ENCODE assay signal across 20 cellular contexts in genomic region chr1:35345439-35345981, GRCh38.
DNase-seq lines count a peak whose midpoint lies in the region; ATAC-seq, FAIRE-seq and TF ChIP-seq lines count a peak whose summit lies in the region.
"Had no signal": no experiment of that assay in that cellular context is flagged by ENCODE, and none has a peak within 500 bp of the region (broad histone marks: within the 10 kb centered on the region; RNA-seq: fewer than 3 reads in every experiment).

No MANE protein-coding gene starts in this region.

- DNase-seq in A549 (ENCODE audit: low read depth in 1 of 2, low spot score in 1 of 2) (peak in 1 of 2 experiments; percentile 2), MM.1S (peak; percentile 7), SKM-1 treated with dmso at 0.1 percent for 144 hours (lab: John Stamatoyannopoulos, UW; ENCODE audit: unreplicated experiment) (peak; percentile 76), left lung (peak in 1 of 2 donors; percentile 58), esophagus muscularis mucosa (ENCODE audit: extremely low spot score) (no peak), NCI-H2171 (lab: John Stamatoyannopoulos, UW) (no peak)
- no peak for DNase-seq in stimulated activated naive CD4-positive, alpha-beta T cell treated with Interleukin-2 at 50 U/mL for 16 hours (lab: John Stamatoyannopoulos, UW)
- DNase-seq: ACHN; activated CD8-positive, alpha-beta memory T cell treated with anti-CD3 and anti-CD28 coated beads for 24 hours; activated naive CD4-positive, alpha-beta T cell; central memory CD4-positive, alpha-beta T cell; erythroblast; hypothalamus; NCI-H1092; NCI-H345; ovary; tibial artery had no signal

- H3K27ac ChIP-seq in A549 (no peak overlapping the region), MM.1S (ENCODE audit: low read length) (no peak overlapping the region), left lung (peak overlapping the region; percentile 71 to 96), esophagus muscularis mucosa (replicated peaks in 1 of 4) (no peak overlapping the region)
- H3K27ac ChIP-seq: ovary, RWPE1, tibial artery had no signal

- H2AFZ ChIP-seq in MM.1S (ENCODE audit: low read length): no peak overlapping the region

- WGBS in A549 (ENCODE audit: missing lambda C conversion rate): 80% methylated on average over 13 of the region's 13 CpGs
- WGBS in esophagus muscularis mucosa: 88% methylated on average over 13 of the region's 13 CpGs

- no peaks in the 10 kb centered on the region for H3K9me2 ChIP-seq in MM.1S (replicated peaks; ENCODE audit: insufficient read depth, low read length)

- intact Hi-C loops in left lung (cut with DNase I) (no loop called here), esophagus muscularis mucosa (cut with DNase I) (no loop called here)

- POLR2A ChIA-PET in A549 (lab: Yijun Ruan, JAX): no interaction called here

- H3K4me3 ChIP-seq in A549: no peak overlapping the region
- no peak overlapping the region for H3K4me3 ChIP-seq in MM.1S (ENCODE audit: low read length)
- peak overlapping the region; percentile 8 to 43 for H3K4me3 ChIP-seq in left lung
- peak overlapping the region in 1 of 4 donors; percentile 9 for H3K4me3 ChIP-seq in esophagus muscularis mucosa
- H3K4me3 ChIP-seq: ovary, tibial artery had no signal

- ATAC-seq in A549 (peak in 1 of 2 experiments; percentile 43; a peak in 2 of 6 replicates), left lung (peak; percentile 93), GM21367 (IDR thresholded peaks at IDR 0.05; ENCODE audit: unreplicated experiment) (no peak)

- CTCF ChIA-PET in A549 (lab: Yijun Ruan, JAX): interaction anchor here (0.6 kb wide), 1 partner anchor 319 kb away, joined by 3 read pairs; no protein-coding TSS in a partner anchor

- H3F3A ChIP-seq in MM.1S (ENCODE audit: insufficient read depth, low read length): no peaks in the 10 kb centered on the region

- H3K36me3 ChIP-seq in MM.1S (replicated peaks; ENCODE audit: insufficient read depth, low read length) (no peaks in the 10 kb centered on the region), left lung (no peaks in the 10 kb centered on the region), esophagus muscularis mucosa (no peaks in the 10 kb centered on the region)
- H3K36me3 ChIP-seq: ovary, tibial artery had no signal

- no peak for FAIRE-seq in A549 (lab: Jason Lieb, UNC)
- FAIRE-seq: TTC549 had no signal

- 0 out of 3 replicates have a peak, but pooled peaks cover 6% of the 10 kb centered on the region for H3K4me1 ChIP-seq in A549
- peaks cover 9% of the 10 kb centered on the region; the same call in 1 of the 2 replicates for H3K4me1 ChIP-seq in MM.1S (ENCODE audit: low read length)
- peaks cover 0 to 19% of the 10 kb centered on the region in 2 donors for H3K4me1 ChIP-seq in left lung
- H3K4me1 ChIP-seq in esophagus muscularis mucosa: peaks cover 0 to 4% (median 0%) of the 10 kb centered on the region in 4 donors

- peaks cover 9% of the 10 kb centered on the region; the same call in 1 of the 2 replicates for H3K79me2 ChIP-seq in MM.1S (ENCODE audit: low read length)

- H4K20me1 ChIP-seq in MM.1S (ENCODE audit: insufficient read depth, low read length): no peaks in the 10 kb centered on the region; the same call in 1 of the 2 replicates

- no peaks in the 10 kb centered on the region for H3K27me3 ChIP-seq in MM.1S (replicated peaks; ENCODE audit: insufficient read depth, low read length)
- no peaks in the 10 kb centered on the region for H3K27me3 ChIP-seq in left lung
- H3K27me3 ChIP-seq in esophagus muscularis mucosa: no peaks in the 10 kb centered on the region
- H3K27me3 ChIP-seq: ovary, tibial artery had no signal

- TF ChIP-seq EP300 in A549 (IDR thresholded peaks at IDR 0.05) (no peak), esophagus muscularis mucosa (IDR thresholded peaks at IDR 0.05) (no peak)

- no peak for TF ChIP-seq RAD21 in A549 (conservative IDR thresholded peaks at IDR 0.05 in 1 of 2, IDR thresholded peaks at IDR 0.05 in 1 of 2)

- TF ChIP-seq POLR2A in A549 (IDR thresholded peaks at IDR 0.05; ENCODE audit: low read length) (no peak), esophagus muscularis mucosa (IDR thresholded peaks at IDR 0.05; ENCODE audit: low read depth) (no peak)

- TF ChIP-seq CTCF in A549 (IDR thresholded peaks at IDR 0.05): no peak
- no peak for TF ChIP-seq CTCF in MM.1S (IDR thresholded peaks at IDR 0.05; ENCODE audit: low read length)
- no peak for TF ChIP-seq CTCF in left lung (IDR thresholded peaks at IDR 0.05)
- no peak for TF ChIP-seq CTCF in esophagus muscularis mucosa (IDR thresholded peaks at IDR 0.05)

- no peaks in the 10 kb centered on the region for H3K9me3 ChIP-seq in A549
- no peaks in the 10 kb centered on the region for H3K9me3 ChIP-seq in MM.1S (replicated peaks; ENCODE audit: insufficient read depth, low read length)
- H3K9me3 ChIP-seq in left lung: no peaks in the 10 kb centered on the region
- H3K9me3 ChIP-seq in esophagus muscularis mucosa: no peaks in the 10 kb centered on the region
- H3K9me3 ChIP-seq: ovary, tibial artery had no signal

- H3K4me2 ChIP-seq in A549: peak overlapping the region; percentile 2; the same call in 2 of the 3 replicates
- H3K4me2 ChIP-seq in MM.1S (ENCODE audit: low read depth, low read length): no peak overlapping the region

- no peak overlapping the region for H3K9ac ChIP-seq in MM.1S (ENCODE audit: low read length)

TF ChIP-seq in A549, 52 proteins besides CTCF, POLR2A, EP300 and RAD21:
- no peak for TF ChIP-seq NPAS2 (CRISPR knock-in tag; IDR thresholded peaks at IDR 0.05; ENCODE audit: borderline replicate concordance)
- TF ChIP-seq CEBPB (IDR thresholded peaks at IDR 0.05): peak; percentile 32 to 64; a peak in 2 of 4 replicates
TF ChIP-seq in A549: peak in this region for 1.

Comparison
In these comparisons a context has a peak if more than half of its experiments do, and no peak if none do; other contexts are left out.
1. DNase-seq: peak in MM.1S (single experiment) and SKM-1 treated with dmso at 0.1 percent for 144 hours (single experiment); none in esophagus muscularis mucosa (single experiment), stimulated activated naive CD4-positive, alpha-beta T cell treated with Interleukin-2 at 50 U/mL for 16 hours (single experiment) and NCI-H2171 (single experiment).
2. H3K27ac ChIP-seq: peak in left lung (2 of 2); none in A549 (0 of 2), MM.1S (single experiment) and esophagus muscularis mucosa (0 of 4).
3. H3K4me3 ChIP-seq: peak in left lung (2 of 2); none in A549 (single experiment) and MM.1S (single experiment).